Comparison of ENCODE assay signal across 2 cellular contexts in genomic region chr9:113380869-113381378, GRCh38.
TF ChIP-seq lines count a peak whose summit lies in the region.

No MANE protein-coding gene starts in this region.

TF ChIP-seq in H1, 55 proteins besides CTCF, POLR2A, EP300 and RAD21:
- no peak for TF ChIP-seq TAF7 (optimal IDR thresholded peaks at IDR 0.05; ENCODE audit: borderline replicate concordance, low read depth, low read length)
- no peak for TF ChIP-seq BACH1 (IDR thresholded peaks at IDR 0.05; ENCODE audit: low read length)
- TF ChIP-seq SUZ12 (IDR thresholded peaks at IDR 0.05; ENCODE audit: low read length) = no peak
- no peak for TF ChIP-seq CHD7 (IDR thresholded peaks at IDR 0.05; ENCODE audit: insufficient replicate concordance, low read length)
- no peak for TF ChIP-seq RNF2 (IDR thresholded peaks at IDR 0.05; ENCODE audit: borderline replicate concordance, low read depth, low read length, missing control alignments, poor library complexity, severe bottlenecking)
- no peak for TF ChIP-seq BRCA1 (IDR thresholded peaks at IDR 0.05; ENCODE audit: low read depth, low read length)
TF ChIP-seq in H1: peak in this region for 0.

TF ChIP-seq in SK-N-SH, 30 proteins besides CTCF, POLR2A, EP300 and RAD21:
- TF ChIP-seq TEAD4 (IDR thresholded peaks at IDR 0.05; ENCODE audit: borderline replicate concordance, insufficient read depth) (no peak), SIN3A (IDR thresholded peaks at IDR 0.05; ENCODE audit: borderline replicate concordance, low read depth, low read length) (no peak), RFX5 (IDR thresholded peaks at IDR 0.05; ENCODE audit: low read length) (no peak), REST (IDR thresholded peaks at IDR 0.05; ENCODE audit: low read depth, low read length) (no peak), FOXM1 (IDR thresholded peaks at IDR 0.05; ENCODE audit: low read depth) (no peak), RXRA (IDR thresholded peaks at IDR 0.05; ENCODE audit: borderline replicate concordance, low read depth) (no peak), NFIC (IDR thresholded peaks at IDR 0.05; ENCODE audit: borderline replicate concordance) (no peak), USF1 (IDR thresholded peaks at IDR 0.05; ENCODE audit: borderline replicate concordance, low read depth) (no peak), MAX (IDR thresholded peaks at IDR 0.05; ENCODE audit: low read depth) (no peak), IRF3 (IDR thresholded peaks at IDR 0.05; ENCODE audit: low read depth, low read length) (no peak), RCOR1 (IDR thresholded peaks at IDR 0.05; ENCODE audit: low read length) (no peak), YY1 (IDR thresholded peaks at IDR 0.05; ENCODE audit: low read depth) (no peak), NRF1 (IDR thresholded peaks at IDR 0.05; ENCODE audit: low read depth, low read length) (no peak), FOSL2 (IDR thresholded peaks at IDR 0.05; ENCODE audit: borderline replicate concordance, low read depth) (no peak), TAF1 (IDR thresholded peaks at IDR 0.05; ENCODE audit: borderline replicate concordance, low read depth, low read length) (no peak), POLR2AphosphoS5 (IDR thresholded peaks at IDR 0.05; ENCODE audit: low read depth, low read length) (no peak), GABPA (IDR thresholded peaks at IDR 0.05; ENCODE audit: low read depth) (no peak)
